ENCODE assay signal across 9 cellular contexts in the genomic region with DNA sequence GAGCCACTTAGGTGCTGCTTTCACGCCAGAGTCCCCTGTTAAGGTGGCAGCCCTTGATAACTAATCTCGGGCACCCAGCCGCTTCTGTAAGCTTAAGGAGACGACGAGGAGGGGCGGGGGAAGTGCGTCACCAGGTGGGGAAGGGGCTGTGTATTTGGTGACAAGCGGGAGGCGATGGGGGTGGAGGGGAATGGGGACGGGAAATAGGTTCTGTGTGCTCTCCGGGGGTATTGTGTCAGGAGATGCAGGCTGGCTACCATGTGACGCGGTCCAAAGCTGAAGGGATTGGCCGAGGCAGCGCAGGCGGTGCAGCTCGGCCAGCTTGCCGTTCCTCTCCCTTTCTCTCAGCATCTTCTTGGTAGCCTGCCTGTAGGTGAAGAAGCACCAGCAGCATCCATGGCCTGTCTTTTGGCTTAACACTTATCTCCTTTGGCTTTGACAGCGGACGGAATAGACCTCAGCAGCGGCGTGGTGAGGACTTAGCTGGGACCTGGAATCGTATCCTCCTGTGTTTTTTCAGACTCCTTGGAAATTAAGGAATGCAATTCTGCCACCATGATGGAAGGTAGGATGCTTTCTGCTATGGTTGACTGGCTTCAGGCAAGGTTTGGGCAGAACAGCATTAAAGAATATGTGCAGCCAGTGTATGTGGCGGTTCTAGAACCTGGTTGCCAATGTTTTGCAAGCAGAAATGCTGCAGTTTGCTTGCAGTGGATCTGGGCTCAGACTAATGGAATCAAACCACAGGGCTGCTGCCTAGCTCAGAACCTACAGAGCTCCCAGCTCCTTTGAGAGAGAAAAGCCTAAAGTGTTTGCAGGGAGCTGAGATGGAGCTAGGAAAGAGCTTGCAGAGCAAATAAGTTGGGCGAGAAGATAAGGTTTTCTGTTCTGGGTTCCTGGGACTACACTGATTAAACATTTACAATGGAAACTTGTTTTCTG. TPM values are rescaled to one million over a fixed set of nuclear protein-coding genes. Genes with fewer than 3 reads are reported as not detected.
A peak's percentile ranks its signal among the peaks of the same experiment; 100 is the strongest.
DNase-seq lines count a peak whose midpoint lies in the region; ATAC-seq and TF ChIP-seq lines count a peak whose summit lies in the region.
"Had no signal": no experiment of that assay in that cellular context is flagged by ENCODE, and none has a peak within 500 bp of the region (broad histone marks: within the 10 kb centered on the region; RNA-seq: fewer than 3 reads in every experiment).

A gene with protein sequence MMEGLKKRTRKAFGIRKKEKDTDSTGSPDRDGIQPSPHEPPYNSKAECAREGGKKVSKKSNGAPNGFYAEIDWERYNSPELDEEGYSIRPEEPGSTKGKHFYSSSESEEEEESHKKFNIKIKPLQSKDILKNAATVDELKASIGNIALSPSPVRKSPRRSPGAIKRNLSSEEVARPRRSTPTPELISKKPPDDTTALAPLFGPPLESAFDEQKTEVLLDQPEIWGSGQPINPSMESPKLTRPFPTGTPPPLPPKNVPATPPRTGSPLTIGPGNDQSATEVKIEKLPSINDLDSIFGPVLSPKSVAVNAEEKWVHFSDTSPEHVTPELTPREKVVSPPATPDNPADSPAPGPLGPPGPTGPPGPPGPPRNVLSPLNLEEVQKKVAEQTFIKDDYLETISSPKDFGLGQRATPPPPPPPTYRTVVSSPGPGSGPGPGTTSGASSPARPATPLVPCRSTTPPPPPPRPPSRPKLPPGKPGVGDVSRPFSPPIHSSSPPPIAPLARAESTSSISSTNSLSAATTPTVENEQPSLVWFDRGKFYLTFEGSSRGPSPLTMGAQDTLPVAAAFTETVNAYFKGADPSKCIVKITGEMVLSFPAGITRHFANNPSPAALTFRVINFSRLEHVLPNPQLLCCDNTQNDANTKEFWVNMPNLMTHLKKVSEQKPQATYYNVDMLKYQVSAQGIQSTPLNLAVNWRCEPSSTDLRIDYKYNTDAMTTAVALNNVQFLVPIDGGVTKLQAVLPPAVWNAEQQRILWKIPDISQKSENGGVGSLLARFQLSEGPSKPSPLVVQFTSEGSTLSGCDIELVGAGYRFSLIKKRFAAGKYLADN (plus strand): TSS at position 350 of the 942 bp plus-strand sequence. CDS start 206 bp downstream, at position 556.

- no peak for TF ChIP-seq RAD21 in SK-N-SH (IDR thresholded peaks at IDR 0.05; ENCODE audit: low read length)

- H3K9me3 ChIP-seq in SK-N-SH: no peaks in the 10 kb centered on the region
- H3K9me3 ChIP-seq in mesenchymal stem cell (ENCODE audit: control insufficient read depth, low read length): no peaks in the 10 kb centered on the region
- H3K9me3 ChIP-seq: A549 had no signal

- no peak for ATAC-seq in GM19395 (IDR thresholded peaks at IDR 0.05; ENCODE audit: unreplicated experiment)
- ATAC-seq: A549 had no signal

- H3K4me3 ChIP-seq in SK-N-SH (ENCODE audit: low read depth in 2 of 2, low read length in 1 of 2) (peak within 1 kb of the TSS; percentile 75 to 88), epithelial cell of esophagus (ENCODE audit: low read length) (peak within 1 kb of the TSS; percentile 39), mesenchymal stem cell (ENCODE audit: insufficient read depth in 1 of 2, low read depth in 1 of 2, low read length in 2 of 2) (peak within 1 kb of the TSS; percentile 60 to 86)
- H3K4me3 ChIP-seq: A549 had no signal

- H2BK15ac ChIP-seq in mesenchymal stem cell (ENCODE audit: low read depth, poor library complexity, severe bottlenecking): peak within 1 kb of the TSS; percentile 98

- DNase-seq in NCI-H1694 (lab: John Stamatoyannopoulos, UW) (peak; percentile 9), NCI-H1694 treated with DMSO at 0.1 percent for 48 hours (lab: John Stamatoyannopoulos, UW) (no peak), SK-N-SH (peak; percentile 88), epithelial cell of esophagus (ENCODE audit: low read depth) (peak; percentile 21), mesenchymal stem cell (peak; percentile 89), RPMI8226 (no peak)

- H4K8ac ChIP-seq in mesenchymal stem cell (ENCODE audit: low read length): peak within 1 kb of the TSS; percentile 33

- peak within 1 kb of the TSS; percentile 95 for H4K91ac ChIP-seq in mesenchymal stem cell (ENCODE audit: low read length)

- 15% methylated on average over 23 of the region's 25 CpGs for WGBS in SK-N-SH (ENCODE audit: low lambda C conversion rate)
- 37% methylated on average over 24 of the region's 25 CpGs for WGBS in mesenchymal stem cell

- H3K4ac ChIP-seq in mesenchymal stem cell (ENCODE audit: low read depth in 1 of 2, low read length in 2 of 2): peak within 1 kb of the TSS; percentile 92 to 93

- H2AK5ac ChIP-seq in mesenchymal stem cell (ENCODE audit: low read length, severe bottlenecking): peak within 1 kb of the TSS; percentile 97

- peak within 1 kb of the TSS in 1 of 2 experiments; percentile 89 for H3K14ac ChIP-seq in mesenchymal stem cell (ENCODE audit: low read length in 2 of 2)

- H3K36me3 ChIP-seq in SK-N-SH (replicated peaks in 1 of 2; ENCODE audit: control insufficient read depth in 1 of 2, insufficient read depth in 2 of 2, low read length in 1 of 2): peaks cover 0 to 4% of the 10 kb centered on the region in 2 experiments
- no peaks in the 10 kb centered on the region for H3K36me3 ChIP-seq in mesenchymal stem cell (ENCODE audit: control insufficient read depth in 1 of 2, insufficient read depth in 2 of 2, low read depth in 1 of 2, low read length in 2 of 2)

- H3K9ac ChIP-seq in SK-N-SH (peak within 1 kb of the TSS; percentile 67), mesenchymal stem cell (ENCODE audit: low read length) (peak within 1 kb of the TSS; percentile 94)

- peaks cover 5% of the 10 kb centered on the region for H3F3A ChIP-seq in SK-N-SH (replicated peaks; ENCODE audit: insufficient read depth)

- peak within 1 kb of the TSS; percentile 86 for H2BK120ac ChIP-seq in mesenchymal stem cell (ENCODE audit: low read depth, low read length)

- TF ChIP-seq CTCF in SK-N-SH (IDR thresholded peaks at IDR 0.05) (no peak), epithelial cell of esophagus (IDR thresholded peaks at IDR 0.05; ENCODE audit: insufficient read depth, low read depth, low read length, missing control alignments) (no peak), subcutaneous adipose tissue (IDR thresholded peaks at IDR 0.05; ENCODE audit: low read depth) (no peak)

- H2AFZ ChIP-seq in SK-N-SH (ENCODE audit: low read depth): peak within 1 kb of the TSS; percentile 94
- peak within 1 kb of the TSS; percentile 0 for H2AFZ ChIP-seq in mesenchymal stem cell (ENCODE audit: low read depth, low read length)

- H3K27me3 ChIP-seq in SK-N-SH (ENCODE audit: insufficient read depth): no peaks in the 10 kb centered on the region
- H3K27me3 ChIP-seq in mesenchymal stem cell (ENCODE audit: control insufficient read depth in 1 of 2, insufficient read depth in 1 of 2, low read length in 2 of 2): no peaks in the 10 kb centered on the region

- H2BK5ac ChIP-seq in mesenchymal stem cell (ENCODE audit: low read depth, low read length, poor library complexity, severe bottlenecking): peak within 1 kb of the TSS; percentile 95

- peaks cover 50% of the 10 kb centered on the region for H3K79me2 ChIP-seq in SK-N-SH (ENCODE audit: insufficient read depth)

- no peak for TF ChIP-seq EP300 in SK-N-SH (IDR thresholded peaks at IDR 0.05; ENCODE audit: borderline replicate concordance in 1 of 2, low read depth in 1 of 2, low read length in 1 of 2)

- H3K27ac ChIP-seq in SK-N-SH (ENCODE audit: low read depth in 2 of 2, low read length in 1 of 2) (peak within 1 kb of the TSS; percentile 60 to 86), mesenchymal stem cell (ENCODE audit: low read length, poor library complexity, severe bottlenecking) (peak within 1 kb of the TSS; percentile 96)
- H3K27ac ChIP-seq: A549 had no signal

- H3K4me1 ChIP-seq in SK-N-SH (ENCODE audit: control insufficient read depth in 1 of 2, insufficient read depth in 2 of 2, low read depth in 1 of 2, low read length in 1 of 2): peaks cover 3 to 14% of the 10 kb centered on the region in 2 experiments; a peak in 3 of 4 replicates
- H3K4me1 ChIP-seq in mesenchymal stem cell (ENCODE audit: control insufficient read depth, insufficient read depth, low read depth, low read length): peaks cover 6% of the 10 kb centered on the region
- H3K4me1 ChIP-seq: A549 had no signal

- H4K20me1 ChIP-seq in SK-N-SH (ENCODE audit: insufficient read depth): no peaks in the 10 kb centered on the region

- H3K4me2 ChIP-seq in SK-N-SH (peak within 1 kb of the TSS; percentile 93), mesenchymal stem cell (ENCODE audit: low read length, poor library complexity, severe bottlenecking) (peak within 1 kb of the TSS; percentile 93)
- H3K4me2 ChIP-seq: A549 had no signal

- H3K79me1 ChIP-seq in mesenchymal stem cell (replicated peaks; ENCODE audit: low read length, poor library complexity, severe bottlenecking): peaks cover 2% of the 10 kb centered on the region

- H2BK12ac ChIP-seq in mesenchymal stem cell (ENCODE audit: low read length in 2 of 2): peak within 1 kb of the TSS; percentile 59 to 87

- CTCF ChIA-PET in SK-N-SH (lab: Yijun Ruan, JAX): interaction anchor here (1.0 to 1.9 kb wide), 5 partner anchors 14 to 191 kb away, joined by 3 to 10 read pairs (median 4); no protein-coding TSS in a partner anchor

- H3K18ac ChIP-seq in mesenchymal stem cell (ENCODE audit: low read depth in 1 of 2, low read length in 2 of 2): peak within 1 kb of the TSS; percentile 81 to 88

- H3K23ac ChIP-seq in mesenchymal stem cell (ENCODE audit: low read length in 2 of 2): peak within 1 kb of the TSS in 1 of 2 experiments; percentile 90

- POLR2A ChIA-PET in SK-N-SH (lab: Yijun Ruan, JAX): interaction anchor here (1.0 to 1.4 kb wide), 4 partner anchors 9 to 191 kb away, joined by 3 to 4 read pairs (median 3); no protein-coding TSS in a partner anchor

- no peaks in the 10 kb centered on the region for H3K9me2 ChIP-seq in SK-N-SH

TF ChIP-seq in SK-N-SH, 30 proteins besides CTCF, POLR2A, EP300 and RAD21 (continues in another document):
- TF ChIP-seq, protein P1, sequence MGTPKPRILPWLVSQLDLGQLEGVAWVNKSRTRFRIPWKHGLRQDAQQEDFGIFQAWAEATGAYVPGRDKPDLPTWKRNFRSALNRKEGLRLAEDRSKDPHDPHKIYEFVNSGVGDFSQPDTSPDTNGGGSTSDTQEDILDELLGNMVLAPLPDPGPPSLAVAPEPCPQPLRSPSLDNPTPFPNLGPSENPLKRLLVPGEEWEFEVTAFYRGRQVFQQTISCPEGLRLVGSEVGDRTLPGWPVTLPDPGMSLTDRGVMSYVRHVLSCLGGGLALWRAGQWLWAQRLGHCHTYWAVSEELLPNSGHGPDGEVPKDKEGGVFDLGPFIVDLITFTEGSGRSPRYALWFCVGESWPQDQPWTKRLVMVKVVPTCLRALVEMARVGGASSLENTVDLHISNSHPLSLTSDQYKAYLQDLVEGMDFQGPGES (IDR thresholded peaks at IDR 0.05; ENCODE audit: low read depth, low read length): no peak
- TF ChIP-seq GATA2 (CRISPR knock-in tag; IDR thresholded peaks at IDR 0.05) (0 out of 2 replicates have a peak, but pooled peaks have one; percentile 14), SIN3A (IDR thresholded peaks at IDR 0.05; ENCODE audit: borderline replicate concordance, low read depth, low read length) (0 out of 2 replicates have a peak, but pooled peaks have one; percentile 45)

RNA-seq across cellular contexts. Expression of the gene that starts here (rescaled TPM):
- polyA plus RNA-seq in SK-N-SH (2012; rRNA removed): 15.5 and 22.1 TPM in 2 replicates
- polyA plus RNA-seq in SK-N-SH (2012; cell fraction: cytosol; rRNA removed): 12.4 and 15.1 TPM in 2 replicates
- polyA plus RNA-seq in SK-N-SH (2012; cell fraction: nucleus; rRNA removed): 35.3 and 68.0 TPM in 2 replicates
- polyA plus RNA-seq in mesenchymal stem cell (2013, experiment 1 of 2): 104 TPM
- 103 TPM for polyA plus RNA-seq in mesenchymal stem cell (2013, experiment 2 of 2)
- total RNA-seq in subcutaneous adipose tissue: 10 to 100 TPM in 3 of 4 donors, 1 to 10 TPM in 1; 5.9 to 23.1 (median 18.0) TPM
- polyA plus RNA-seq: A549 had no signal

Comparison
In these comparisons a context has a peak if more than half of its experiments do, and no peak if none do; other contexts are left out.
1. DNase-seq: peak in NCI-H1694 (single experiment), SK-N-SH (single experiment), epithelial cell of esophagus (single experiment) and mesenchymal stem cell (single experiment); none in NCI-H1694 treated with DMSO at 0.1 percent for 48 hours (single experiment) and RPMI8226 (single experiment).
2. Peak in every context shown above with its lines, with median percentiles within 50 percentile points of each other: H3K4me3 ChIP-seq.